ENCODE assay signal across 1 cellular context in genomic region chr5:679166-679895, GRCh38. TPM values are rescaled to one million over a fixed set of nuclear protein-coding genes. Genes with fewer than 3 reads are reported as not detected.
"Had no signal": no experiment of that assay in that cellular context is flagged by ENCODE, and none has a peak within 500 bp of the region (broad histone marks: within the 10 kb centered on the region; RNA-seq: fewer than 3 reads in every experiment).

No MANE protein-coding gene starts in this region.

RNA-seq across cellular contexts. Expression of gene TPPP, which starts 13.8 kb away (rescaled TPM):
- total RNA-seq: activated CD4-positive, alpha-beta T cell treated with anti-CD3 and anti-CD28 coated beads, Interleukin-2, amount 10 ng/mL, durations not matched to agents 24 days and 14 days had no signal
